Comparison of ENCODE assay signal across 12 cellular contexts in the genomic region with DNA sequence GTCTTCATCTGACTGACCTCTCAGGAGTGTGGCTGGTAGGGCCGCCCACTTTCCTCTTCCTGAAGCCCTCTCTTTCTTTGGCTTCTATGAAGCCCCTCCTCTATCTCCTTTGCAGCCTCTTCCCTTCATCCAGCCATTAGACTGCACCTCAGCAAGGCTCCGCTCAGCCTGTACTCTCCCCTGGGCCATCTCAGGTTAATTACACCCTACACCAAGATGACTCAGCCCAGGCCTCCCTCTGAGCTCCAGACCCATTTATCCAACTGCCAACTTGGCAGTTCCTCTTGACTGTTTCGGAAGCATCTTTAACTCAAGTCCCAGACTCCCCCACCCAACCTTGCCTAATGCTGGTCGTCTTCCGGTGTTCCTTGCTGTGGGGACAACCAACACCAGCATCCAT. TPM values are rescaled to one million over a fixed set of nuclear protein-coding genes. Genes with fewer than 3 reads are reported as not detected.
DNase-seq lines count a peak whose midpoint lies in the region; ATAC-seq and TF ChIP-seq lines count a peak whose summit lies in the region.
"Had no signal": no experiment of that assay in that cellular context is flagged by ENCODE, and none has a peak within 500 bp of the region (broad histone marks: within the 10 kb centered on the region; RNA-seq: fewer than 3 reads in every experiment).

No MANE protein-coding gene starts in this region.

- H3K9me2 ChIP-seq in GM23338 (ENCODE audit: insufficient read depth), result no peaks in the 10 kb centered on the region

- DNase-seq in GM23338 (ENCODE audit: low spot score), result no peak
- peak; percentile 92 for DNase-seq in MV-4-11 (lab: John Stamatoyannopoulos, UW)
- peak; percentile 84 for DNase-seq in amniotic epithelial cell (ENCODE audit: low read depth)
- DNase-seq in mucosa of descending colon, result no peak
- no peak for DNase-seq in NCI-H2081 treated with DMSO at 0.1 percent for 48 hours (lab: John Stamatoyannopoulos, UW)
- DNase-seq in HK-2 (ENCODE audit: unreplicated experiment), result no peak
- no peak for DNase-seq in NCI-H187 (lab: John Stamatoyannopoulos, UW)
- DNase-seq: activated B cell treated with CpG ODN at 0.5 μM for 24 hours; activated gamma-delta T cell; effector CD4-positive, alpha-beta T cell; stimulated activated CD4-positive, alpha-beta T cell treated with anti-CD3 and anti-CD28 coated beads, Interleukin-12 subunit alpha, Interleukin-12 subunit beta, amount 100 ng/mL, for 4 hours had no signal

- no peaks in the 10 kb centered on the region for H3K9me3 ChIP-seq in mucosa of descending colon

- H3K4me2 ChIP-seq in GM23338, result peak overlapping the region; percentile 45

- H3K4me1 Mint-ChIP-seq in GM23338, result peaks cover 50% of the 10 kb centered on the region

- H3K4me3 ChIP-seq in GM23338, result no peak overlapping the region; the same call in 1 of the 2 replicates
- H3K4me3 ChIP-seq in mucosa of descending colon, result no peak overlapping the region

- H3K4me3 Mint-ChIP-seq in GM23338, result no peak overlapping the region
- H3K4me3 Mint-ChIP-seq: activated B cell treated with CpG ODN at 0.5 μM for 24 hours had no signal

- H4K20me1 ChIP-seq in GM23338 (replicated peaks; ENCODE audit: insufficient read depth), result peaks cover 2% of the 10 kb centered on the region

- H3K79me2 ChIP-seq in GM23338 (replicated peaks; ENCODE audit: insufficient read depth), result no peaks in the 10 kb centered on the region

- no peaks in the 10 kb centered on the region; the same call in 1 of the 2 replicates for H3K36me3 ChIP-seq in GM23338 (ENCODE audit: insufficient read depth)
- no peaks in the 10 kb centered on the region for H3K36me3 ChIP-seq in mucosa of descending colon (ENCODE audit: low read depth)

- H3K27me3 ChIP-seq in GM23338 (ENCODE audit: insufficient read depth), result peaks cover 68% of the 10 kb centered on the region

- H3K4me1 ChIP-seq in GM23338 (ENCODE audit: insufficient read depth), result peaks cover 43% of the 10 kb centered on the region
- no peaks in the 10 kb centered on the region for H3K4me1 ChIP-seq in mucosa of descending colon (ENCODE audit: low read depth)

- no peaks in the 10 kb centered on the region for H3K9me3 Mint-ChIP-seq in GM23338
- H3K9me3 Mint-ChIP-seq: activated B cell treated with CpG ODN at 0.5 μM for 24 hours had no signal

- no peak overlapping the region for H3K27ac Mint-ChIP-seq in GM23338
- H3K27ac Mint-ChIP-seq: activated B cell treated with CpG ODN at 0.5 μM for 24 hours had no signal

- H3K36me3 Mint-ChIP-seq in GM23338 (ENCODE audit: low read depth), result no peaks in the 10 kb centered on the region

- H2AFZ ChIP-seq in GM23338, result no peak overlapping the region

- TF ChIP-seq CTCF in GM23338 (conservative IDR thresholded peaks at IDR 0.05; ENCODE audit: low read depth in 2 of 2) (no peak), mucosa of descending colon (IDR thresholded peaks at IDR 0.05) (no peak)

- intact Hi-C loops in mucosa of descending colon (cut with DNase I, micrococcal nuclease), result no loop called here

- H3K27me3 Mint-ChIP-seq in GM23338 (ENCODE audit: insufficient read depth, low read depth, poor library complexity), result peaks cover 64% of the 10 kb centered on the region

- 0 out of 2 replicates have a peak, but pooled peaks cover 8% of the 10 kb centered on the region for H3F3A ChIP-seq in GM23338 (replicated peaks; ENCODE audit: low read depth)

- no peak overlapping the region for H3K27ac ChIP-seq in GM23338 (ENCODE audit: low read depth)

- ATAC-seq in GM23338, result peak; percentile 18
- peak; percentile 39 for ATAC-seq in mucosa of descending colon
- no peak for ATAC-seq in HG02973 (IDR thresholded peaks at IDR 0.05; ENCODE audit: unreplicated experiment)

TF ChIP-seq in GM23338, 12 proteins besides CTCF, POLR2A, EP300 and RAD21:
- TF ChIP-seq POLR2AphosphoS5 (IDR thresholded peaks at IDR 0.05; ENCODE audit: low read depth) (no peak), EZH2phosphoT487 (IDR thresholded peaks at IDR 0.05; ENCODE audit: unreplicated experiment) (no peak), EZH2 (IDR thresholded peaks at IDR 0.05; ENCODE audit: low read depth, unreplicated experiment) (peak; percentile 28)

RNA-seq across cellular contexts. Expression of a gene that starts 5.8 kb away (rescaled TPM):
- not detected in 2 replicates for total RNA-seq in GM23338 (2014; rRNA removed; shearing (Covaris generic))
- not detected in 2 replicates for polyA plus RNA-seq in GM23338 (2016; fragmentation: Nextera tagmentation; extraction: Ambion mirVana)
- 1 to 10 TPM in 1 of 3 donors, under 1 TPM in 2; 0.39 to 5.7 (median 0.41) TPM for total RNA-seq in mucosa of descending colon

RNA-seq across cellular contexts. Expression of a gene that starts 22.2 kb away (rescaled TPM):
- total RNA-seq in GM23338 (2014; rRNA removed; shearing (Covaris generic)), result not detected in 2 replicates
- polyA plus RNA-seq in GM23338 (2016; fragmentation: Nextera tagmentation; extraction: Ambion mirVana), result not detected in 2 replicates
- total RNA-seq in mucosa of descending colon, result not detected
- total RNA-seq: activated B cell treated with CpG ODN at 0.5 μM for 24 hours had no signal

RNA-seq across cellular contexts. Expression of a gene that starts 26.9 kb away (rescaled TPM):
- total RNA-seq in GM23338 (2014; rRNA removed; shearing (Covaris generic)), result not detected in 2 replicates
- polyA plus RNA-seq in GM23338 (2016; fragmentation: Nextera tagmentation; extraction: Ambion mirVana), result not detected in 2 replicates
- 1 to 10 TPM in 1 of 3 donors, under 1 TPM in 2; 0.17 to 1.1 (median 0.22) TPM for total RNA-seq in mucosa of descending colon

Comparison
In these comparisons a context has a peak if more than half of its experiments do, and no peak if none do; other contexts are left out.
1. DNase-seq: peak in MV-4-11 (single experiment) and amniotic epithelial cell (single experiment); none in GM23338 (single experiment), mucosa of descending colon (0 of 3), NCI-H2081 treated with DMSO at 0.1 percent for 48 hours (single experiment), HK-2 (single experiment) and NCI-H187 (0 of 2).